Comparison of ENCODE assay signal across 15 cellular contexts in the genomic region with DNA sequence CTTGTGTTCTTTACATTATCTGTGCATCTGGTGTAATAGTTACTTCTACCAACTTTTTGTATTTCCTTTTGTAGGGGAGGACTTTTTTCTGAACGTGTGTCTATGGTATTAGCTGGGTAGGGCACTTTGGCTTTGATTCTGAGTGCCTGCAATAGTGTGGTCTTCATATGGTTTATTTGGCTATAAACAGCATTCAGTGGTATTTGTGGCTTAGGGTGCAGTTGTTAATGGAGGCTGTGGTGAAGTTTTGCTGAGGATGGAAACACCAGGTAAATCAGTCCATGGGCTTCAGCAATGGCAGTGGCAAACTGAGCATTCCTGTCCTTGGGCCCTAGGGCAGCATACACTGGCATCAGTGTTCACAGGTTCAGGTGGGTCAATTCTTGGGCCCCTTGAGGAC.
"Had no signal": no experiment of that assay in that cellular context is flagged by ENCODE, and none has a peak within 500 bp of the region (broad histone marks: within the 10 kb centered on the region; RNA-seq: fewer than 3 reads in every experiment).

No MANE protein-coding gene starts in this region.

- H3K27me3 Mint-ChIP-seq: progenitor cell of endocrine pancreas had no signal

- H3K27ac Mint-ChIP-seq: activated naive CD8-positive, alpha-beta T cell treated with anti-CD3 and anti-CD28 coated beads, Interleukin-2, amount 10 ng/mL, durations not matched to agents 7 days and 5 days; activated T-cell treated with anti-CD3 and anti-CD28 coated beads, Interleukin-2, amount 50 U/mL, for 24 hours; progenitor cell of endocrine pancreas; T-helper 2 cell treated with Interferon-gamma antibody and Interleukin-4, amounts not matched to agents 5 μg/mL and 100 μg/mL, for 36 hours had no signal

- H3K4me3 Mint-ChIP-seq: activated naive CD8-positive, alpha-beta T cell treated with anti-CD3 and anti-CD28 coated beads, Interleukin-2, amount 10 ng/mL, durations not matched to agents 7 days and 5 days; activated T-cell treated with anti-CD3 and anti-CD28 coated beads, Interleukin-2, amount 50 U/mL, for 24 hours; T-helper 2 cell treated with Interferon-gamma antibody and Interleukin-4, amounts not matched to agents 5 μg/mL and 100 μg/mL, for 36 hours had no signal

- DNase-seq: activated CD4-positive, alpha-beta T cell treated with anti-CD3 and anti-CD28 coated beads, Interleukin-2, amount 50 U/mL, for 1 hour; activated gamma-delta T cell treated with Interleukin-2 at 50 U/mL for 16 hours; activated naive CD8-positive, alpha-beta T cell treated with anti-CD3 and anti-CD28 coated beads, Interleukin-2, amount 10 ng/mL, durations not matched to agents 7 days and 5 days; activated T-cell treated with anti-CD3 and anti-CD28 coated beads, Interleukin-2, amount 50 U/mL, for 24 hours; anterior cingulate cortex; cerebellar nuclear complex; effector CD8-positive, alpha-beta T cell; esophagus squamous epithelium; kidney glomerular epithelial cell; stimulated activated CD4-positive, alpha-beta T cell treated with anti-CD3 and anti-CD28 coated beads, Interleukin-15, amount 100 ng/mL, for 24 hours; stimulated activated CD4-positive, alpha-beta T cell treated with anti-CD3 and anti-CD28 coated beads, Interleukin-4, amount 100 ng/mL, for 24 hours had no signal

- H3K27ac ChIP-seq: esophagus squamous epithelium, right atrium auricular region, skin epidermis had no signal
